22 cellular contexts compared by ENCODE assay signal in genomic region chr10:124120410-124121061, GRCh38. TPM values are rescaled to one million over a fixed set of nuclear protein-coding genes. Genes with fewer than 3 reads are reported as not detected.
"Had no signal": no experiment of that assay in that cellular context is flagged by ENCODE, and none has a peak within 500 bp of the region (broad histone marks: within the 10 kb centered on the region; RNA-seq: fewer than 3 reads in every experiment).

No MANE protein-coding gene starts in this region.

- H3K9me3 Mint-ChIP-seq: activated naive CD4-positive, alpha-beta T cell treated with anti-CD3 and anti-CD28 coated beads, Interleukin-2, amount 50 U/mL, for 24 hours; mesothelial cell of epicardium; naive thymus-derived CD8-positive, alpha-beta T cell; neural progenitor cell; stimulated activated naive CD8-positive, alpha-beta T cell treated with anti-CD3 and anti-CD28 coated beads, Interleukin-15, Interleukin-2, amounts not matched to agents 100 ng/mL and 50 ng/mL, for 24 hours had no signal

- ATAC-seq: naive thymus-derived CD8-positive, alpha-beta T cell had no signal

- H3K9me3 ChIP-seq: left lung, spleen, suprapubic skin, tibial nerve had no signal

- DNase-seq: activated CD4-positive, CD25-positive, alpha-beta regulatory T cell treated with anti-CD3 and anti-CD28 coated beads, Interleukin-2, amount 50 U/mL, for 72 hours; activated CD8-positive, alpha-beta memory T cell treated with anti-CD3 and anti-CD28 coated beads, Interleukin-2, amount 50 U/mL, for 48 hours; activated gamma-delta T cell; activated T-cell treated with anti-CD3 and anti-CD28 coated beads, Interleukin-2, amount 50 U/mL, for 48 hours; central memory CD4-positive, alpha-beta T cell; effector memory CD4-positive, alpha-beta T cell; foreskin melanocyte; hippocampal formation; kidney glomerular epithelial cell; spleen; stimulated activated CD4-positive, alpha-beta T cell treated with anti-CD3 and anti-CD28 coated beads, Interleukin-4, amount 100 ng/mL, for 1 hour; T-helper 1 cell; WERI-Rb-1 had no signal

- H3K4me3 Mint-ChIP-seq: activated naive CD4-positive, alpha-beta T cell treated with anti-CD3 and anti-CD28 coated beads, Interleukin-2, amount 50 U/mL, for 24 hours; mesothelial cell of epicardium; naive thymus-derived CD8-positive, alpha-beta T cell; neural progenitor cell; stimulated activated naive CD8-positive, alpha-beta T cell treated with anti-CD3 and anti-CD28 coated beads, Interleukin-15, Interleukin-2, amounts not matched to agents 100 ng/mL and 50 ng/mL, for 24 hours had no signal

- H3K9ac ChIP-seq: neural progenitor cell had no signal

- H3K4me1 Mint-ChIP-seq: activated naive CD4-positive, alpha-beta T cell treated with anti-CD3 and anti-CD28 coated beads, Interleukin-2, amount 50 U/mL, for 24 hours had no signal

- H3K27me3 ChIP-seq: left lung, neural progenitor cell, spleen, suprapubic skin, tibial nerve had no signal

- H3K4me1 ChIP-seq: neural progenitor cell had no signal

- H2AFZ ChIP-seq: neural progenitor cell had no signal

- H3K4me3 ChIP-seq: left lung, neural progenitor cell, spleen, suprapubic skin, tibial nerve had no signal

- H3K36me3 ChIP-seq: left lung, neural progenitor cell, spleen, suprapubic skin, tibial nerve, WERI-Rb-1 had no signal

- H3K27ac Mint-ChIP-seq: activated naive CD4-positive, alpha-beta T cell treated with anti-CD3 and anti-CD28 coated beads, Interleukin-2, amount 50 U/mL, for 24 hours; mesothelial cell of epicardium; naive thymus-derived CD8-positive, alpha-beta T cell; neural progenitor cell; stimulated activated naive CD8-positive, alpha-beta T cell treated with anti-CD3 and anti-CD28 coated beads, Interleukin-15, Interleukin-2, amounts not matched to agents 100 ng/mL and 50 ng/mL, for 24 hours had no signal

- H3K27ac ChIP-seq: neural progenitor cell, suprapubic skin, WERI-Rb-1 had no signal

- H3K27me3 Mint-ChIP-seq: activated naive CD4-positive, alpha-beta T cell treated with anti-CD3 and anti-CD28 coated beads, Interleukin-2, amount 50 U/mL, for 24 hours; naive thymus-derived CD8-positive, alpha-beta T cell; stimulated activated naive CD8-positive, alpha-beta T cell treated with anti-CD3 and anti-CD28 coated beads, Interleukin-15, Interleukin-2, amounts not matched to agents 100 ng/mL and 50 ng/mL, for 24 hours had no signal

- H3K4me2 ChIP-seq: neural progenitor cell had no signal

- H3K36me3 Mint-ChIP-seq: activated naive CD4-positive, alpha-beta T cell treated with anti-CD3 and anti-CD28 coated beads, Interleukin-2, amount 50 U/mL, for 24 hours; mesothelial cell of epicardium; naive thymus-derived CD8-positive, alpha-beta T cell; neural progenitor cell had no signal

RNA-seq across cellular contexts. Expression of gene CHST15, which starts 27.1 kb away (rescaled TPM):
- total RNA-seq: activated CD8-positive, alpha-beta memory T cell treated with anti-CD3 and anti-CD28 coated beads for 36 hours had no signal
